In genomic region chr12:2187195-2187963, GRCh38 we compare ENCODE assay signal across 21 cellular contexts.
DNase-seq lines count a peak whose midpoint lies in the region; ATAC-seq and TF ChIP-seq lines count a peak whose summit lies in the region.
"Had no signal": no experiment of that assay in that cellular context is flagged by ENCODE, and none has a peak within 500 bp of the region (broad histone marks: within the 10 kb centered on the region; RNA-seq: fewer than 3 reads in every experiment).

No MANE protein-coding gene starts in this region.

- no peak overlapping the region for H2BK12ac ChIP-seq in neuronal stem cell (ENCODE audit: low read length)

- H4K5ac ChIP-seq in IMR-90 (ENCODE audit: low read depth, low read length), result no peak overlapping the region

- POLR2A ChIA-PET in IMR-90 (lab: Charles Lee; ENCODE audit: unreplicated experiment), result no interaction called here
- POLR2A ChIA-PET in OCI-LY7 (lab: Charles Lee), result interaction anchor here (1.2 to 2.1 kb wide), 3 partner anchors 14 to 96 kb away, joined by 3 to 6 read pairs (median 3); no protein-coding TSS in a partner anchor
- POLR2A ChIA-PET in naive thymus-derived CD4-positive, alpha-beta T cell (lab: Charles Lee), result no interaction called here

- H3K27ac Mint-ChIP-seq in naive thymus-derived CD4-positive, alpha-beta T cell, result no peak overlapping the region
- H3K27ac Mint-ChIP-seq: CD4-positive, alpha-beta T cell had no signal

- H3K4me1 Mint-ChIP-seq in naive thymus-derived CD4-positive, alpha-beta T cell, result peaks cover 2 to 9% (median 7%) of the 10 kb centered on the region in 7 donors

- H3K9me1 ChIP-seq in IMR-90 (ENCODE audit: insufficient read depth, low read length), result peaks cover 12% of the 10 kb centered on the region

- no peak overlapping the region for H2AFZ ChIP-seq in IMR-90 (replicated peaks; ENCODE audit: low read length, poor library complexity)
- H2AFZ ChIP-seq in OCI-LY7 (ENCODE audit: low read length), result peak overlapping the region; percentile 16; the same call in 1 of the 2 replicates
- H2AFZ ChIP-seq in neuronal stem cell (ENCODE audit: low read length), result no peak overlapping the region
- H2AFZ ChIP-seq: PC-9 had no signal

- no peaks in the 10 kb centered on the region for H4K20me1 ChIP-seq in BLaER1 treated with 17β-estradiol and CSF1 and Interleukin-3, amounts not matched to agents 10 nM and 100 nM
- H4K20me1 ChIP-seq in IMR-90 (ENCODE audit: insufficient read depth, low read length) (no peaks in the 10 kb centered on the region), OCI-LY7 (ENCODE audit: insufficient read depth, low read length) (no peaks in the 10 kb centered on the region)

- H3K4me3 ChIP-seq in BLaER1 treated with 17β-estradiol and CSF1 and Interleukin-3, amounts not matched to agents 10 nM and 100 nM, result no peak overlapping the region
- no peak overlapping the region for H3K4me3 ChIP-seq in IMR-90 (ENCODE audit: insufficient read depth, low read depth, low read length)
- peak overlapping the region; percentile 85 for H3K4me3 ChIP-seq in OCI-LY7 (ENCODE audit: low read depth, low read length, poor library complexity, severe bottlenecking)
- H3K4me3 ChIP-seq in neuronal stem cell (ENCODE audit: low read length in 2 of 2), result no peak overlapping the region
- no peak overlapping the region for H3K4me3 ChIP-seq in naive thymus-derived CD4-positive, alpha-beta T cell (ENCODE audit: low read length)
- H3K4me3 ChIP-seq: PC-9 had no signal

- 100% methylated on average over 4 of the region's 15 CpGs; no CpG with 5 or more reads in 1 of the 2 experiments for WGBS in IMR-90 (ENCODE audit: extremely low coverage in 2 of 2, insufficient read length in 1 of 2), 2 experiments
- WGBS in neuronal stem cell (ENCODE audit: extremely low coverage in 2 of 2, insufficient read length in 2 of 2, insufficient replicate concordance in 1 of 2), 2 donors, result no CpG with 5 or more reads among the region's 15 CpGs

- H3K4ac ChIP-seq in IMR-90 (ENCODE audit: low read depth, low read length) (no peak overlapping the region), neuronal stem cell (ENCODE audit: low read length) (no peak overlapping the region)

- no peaks in the 10 kb centered on the region for H3K9me2 ChIP-seq in OCI-LY7 (ENCODE audit: insufficient read depth, low read length)
- H3K9me2 ChIP-seq: SK-N-SH had no signal

- in situ Hi-C loops in IMR-90 (cut with MboI; ENCODE audit: low sequenced_read_pairs), result no loop called here

- H4K8ac ChIP-seq in IMR-90 (ENCODE audit: low read depth in 2 of 2, low read length in 2 of 2) (no peak overlapping the region), neuronal stem cell (ENCODE audit: low read depth, low read length) (no peak overlapping the region)

- BruUV-seq in IMR-90 (replicated peaks; lab: Mats Ljungman, UMichigan) (no TSS peak), OCI-LY7 (replicated peaks; lab: Mats Ljungman, UMichigan) (TSS peak; percentile 52)

- dilution Hi-C loops in IMR-90 (cut with HindIII; ENCODE audit: low sequenced_read_pairs, unreplicated experiment), result no loop called here

- H3K23ac ChIP-seq in IMR-90 (ENCODE audit: low read depth, low read length), result no peak overlapping the region
- no peak overlapping the region for H3K23ac ChIP-seq in neuronal stem cell (ENCODE audit: low read depth, low read length, poor library complexity)

- TF ChIP-seq CTCF in IMR-90 (conservative IDR thresholded peaks at IDR 0.05; ENCODE audit: low read depth, low read length) (no peak), OCI-LY7 (conservative IDR thresholded peaks at IDR 0.05; ENCODE audit: low read length) (no peak)

- no peak overlapping the region for H2BK15ac ChIP-seq in IMR-90 (ENCODE audit: low read depth, low read length)
- no peak overlapping the region for H2BK15ac ChIP-seq in neuronal stem cell (ENCODE audit: low read length)

- H4K91ac ChIP-seq in IMR-90 (ENCODE audit: insufficient read depth, low read depth, low read length), result no peak overlapping the region
- no peak overlapping the region for H4K91ac ChIP-seq in neuronal stem cell (ENCODE audit: low read depth, low read length, poor library complexity)

- peaks cover 9 to 29% (median 17%) of the 10 kb centered on the region in 10 experiments for H3K4me1 ChIP-seq in BLaER1 treated with 17β-estradiol and CSF1 and Interleukin-3, amounts not matched to agents 10 nM and 100 nM
- H3K4me1 ChIP-seq in IMR-90 (ENCODE audit: control insufficient read depth, insufficient read depth, low read length) (peaks cover 9% of the 10 kb centered on the region), OCI-LY7 (ENCODE audit: insufficient read depth, low read length, poor library complexity, severe bottlenecking) (peaks cover 68% of the 10 kb centered on the region), neuronal stem cell (ENCODE audit: control insufficient read depth in 2 of 2, insufficient read depth in 1 of 2, low read depth in 1 of 2, low read length in 2 of 2) (peaks cover 0 to 19% of the 10 kb centered on the region in 2 donors)
- H3K4me1 ChIP-seq in naive thymus-derived CD4-positive, alpha-beta T cell (ENCODE audit: control insufficient read depth in 2 of 2, insufficient read depth in 2 of 2, low read length in 2 of 2), result no peaks in the 10 kb centered on the region

- H3K9me3 ChIP-seq in BLaER1 treated with 17β-estradiol and CSF1 and Interleukin-3, amounts not matched to agents 10 nM and 100 nM (replicated peaks in 1 of 11), result no peaks in the 10 kb centered on the region
- H3K9me3 ChIP-seq in IMR-90 (ENCODE audit: control insufficient read depth, insufficient read depth, low read length), result no peaks in the 10 kb centered on the region
- H3K9me3 ChIP-seq in OCI-LY7 (ENCODE audit: low read length), result no peaks in the 10 kb centered on the region
- H3K9me3 ChIP-seq in neuronal stem cell (replicated peaks in 1 of 2; ENCODE audit: control insufficient read depth in 2 of 2, insufficient read depth in 1 of 2, low read depth in 1 of 2, low read length in 2 of 2), result peaks cover 0 to 5% of the 10 kb centered on the region in 2 donors
- no peaks in the 10 kb centered on the region for H3K9me3 ChIP-seq in naive thymus-derived CD4-positive, alpha-beta T cell (ENCODE audit: control insufficient read depth in 2 of 3, low read length in 3 of 3)
- H3K9me3 ChIP-seq: SK-N-SH had no signal

- H3K4me2 ChIP-seq in BLaER1 treated with 17β-estradiol and CSF1 and Interleukin-3, amounts not matched to agents 10 nM and 100 nM, result peak overlapping the region; percentile 21 to 71 (median 49); a peak in 21 of 22 replicates
- H3K4me2 ChIP-seq in IMR-90 (ENCODE audit: low read depth, low read length) (no peak overlapping the region), OCI-LY7 (ENCODE audit: low read length) (peak overlapping the region; percentile 81), neuronal stem cell (ENCODE audit: insufficient read depth, low read length, poor library complexity, severe bottlenecking) (no peak overlapping the region)
- H3K4me2 ChIP-seq: PC-9, SK-N-SH had no signal

- no peak overlapping the region for H3K56ac ChIP-seq in IMR-90 (ENCODE audit: extremely low read depth, insufficient read depth, low read length)

- no peak for DNase-seq in IMR-90
- DNase-seq in OCI-LY7 (ENCODE audit: low spot score), result peak; percentile 81
- DNase-seq in neuronal stem cell (ENCODE audit: low spot score), result no peak
- DNase-seq in naive thymus-derived CD4-positive, alpha-beta T cell, result no peak
- no peak for DNase-seq in T-helper 2 cell
- DNase-seq: CD4-positive, alpha-beta T cell; COR-L47; DMS79 treated with DMSO at 0.1 percent for 48 hours; HCEC 1CT; MV-4-11; NCI-H1694; NCI-H2081; NCI-H2171; NCI-H345; PC-9; SIG-M5; SK-N-SH had no signal

- H3K27me3 Mint-ChIP-seq in naive thymus-derived CD4-positive, alpha-beta T cell, result peaks cover 0 to 30% (median 6%) of the 10 kb centered on the region in 5 donors

- TF ChIP-seq POLR2A in IMR-90 (IDR thresholded peaks at IDR 0.05; ENCODE audit: low read depth, low read length), result no peak

- H3K18ac ChIP-seq in IMR-90 (ENCODE audit: low read depth, low read length), result no peak overlapping the region
- H3K18ac ChIP-seq in neuronal stem cell (ENCODE audit: low read length), result peak overlapping the region; percentile 88

- H3K79me1 ChIP-seq in IMR-90 (ENCODE audit: low read depth in 1 of 2, low read length in 2 of 2) (peaks cover 0 to 9% of the 10 kb centered on the region in 2 experiments; a peak in 1 of 4 replicates), neuronal stem cell (ENCODE audit: low read depth, low read length) (peaks cover 4% of the 10 kb centered on the region)

- H2BK5ac ChIP-seq in IMR-90 (ENCODE audit: low read depth, low read length, poor library complexity, severe bottlenecking) (no peak overlapping the region), neuronal stem cell (ENCODE audit: low read length) (peak overlapping the region; percentile 30)

- no peaks in the 10 kb centered on the region for H3K36me3 Mint-ChIP-seq in naive thymus-derived CD4-positive, alpha-beta T cell

- H2AK5ac ChIP-seq in IMR-90 (ENCODE audit: low read depth, low read length) (peak overlapping the region; percentile 52; the same call in 1 of the 2 replicates), neuronal stem cell (ENCODE audit: low read depth, low read length) (peak overlapping the region; percentile 60)

- peaks cover 0 to 2% (median 0%) of the 10 kb centered on the region in 11 donors for H3K9me3 Mint-ChIP-seq in naive thymus-derived CD4-positive, alpha-beta T cell
- H3K9me3 Mint-ChIP-seq: CD4-positive, alpha-beta T cell; IgD-negative memory B cell had no signal

- H3K27me3 ChIP-seq in BLaER1 treated with 17β-estradiol and CSF1 and Interleukin-3, amounts not matched to agents 10 nM and 100 nM, result no peaks in the 10 kb centered on the region
- no peaks in the 10 kb centered on the region for H3K27me3 ChIP-seq in IMR-90 (ENCODE audit: control insufficient read depth, insufficient read depth, low read length)
- peaks cover 0 to 4% (median 0%) of the 10 kb centered on the region in 3 experiments for H3K27me3 ChIP-seq in neuronal stem cell (ENCODE audit: control insufficient read depth in 3 of 3, insufficient read depth in 3 of 3, low read depth in 1 of 3, low read length in 3 of 3)
- no peaks in the 10 kb centered on the region for H3K27me3 ChIP-seq in naive thymus-derived CD4-positive, alpha-beta T cell (ENCODE audit: control insufficient read depth in 2 of 2, insufficient read depth in 2 of 2, low read length in 2 of 2)

- no peak overlapping the region for H3K4me3 Mint-ChIP-seq in naive thymus-derived CD4-positive, alpha-beta T cell
- H3K4me3 Mint-ChIP-seq: CD4-positive, alpha-beta T cell had no signal

- TF ChIP-seq RAD21 in IMR-90 (IDR thresholded peaks at IDR 0.05; ENCODE audit: low read length), result no peak

- CTCF ChIA-PET in IMR-90 (lab: Yijun Ruan, JAX) (no interaction called here), OCI-LY7 (lab: Charles Lee; ENCODE audit: unreplicated experiment) (interaction anchor here (0.5 to 1.6 kb wide), 3 partner anchors 30 to 97 kb away, joined by 3 to 6 read pairs (median 3); no protein-coding TSS in a partner anchor)
- CTCF ChIA-PET in naive thymus-derived CD4-positive, alpha-beta T cell (lab: Charles Lee), result no interaction called here

- no peak overlapping the region for H2BK20ac ChIP-seq in IMR-90 (ENCODE audit: low read depth, low read length)

- no peak for ATAC-seq in IMR-90 (ENCODE audit: low read depth)
- ATAC-seq in GM21390 (IDR thresholded peaks at IDR 0.05; ENCODE audit: unreplicated experiment), result no peak
- ATAC-seq in naive thymus-derived CD4-positive, alpha-beta T cell, result no peak

- no peak overlapping the region for H2BK120ac ChIP-seq in IMR-90 (ENCODE audit: low read depth, low read length)
- no peak overlapping the region for H2BK120ac ChIP-seq in neuronal stem cell (ENCODE audit: low read depth, low read length)

- H3K9ac ChIP-seq in BLaER1 treated with 17β-estradiol and CSF1 and Interleukin-3, amounts not matched to agents 10 nM and 100 nM, result peak overlapping the region in 3 of 11 experiments; percentile 12 to 50 (median 28); a peak in 3 of 22 replicates
- H3K9ac ChIP-seq in IMR-90 (ENCODE audit: low read depth, low read length) (no peak overlapping the region), neuronal stem cell (ENCODE audit: low read depth, low read length, poor library complexity) (no peak overlapping the region)
- H3K9ac ChIP-seq: SK-N-SH had no signal

- H2AK9ac ChIP-seq in IMR-90 (replicated peaks; ENCODE audit: low read depth, low read length, poor library complexity), result no peak overlapping the region

- peaks cover 14% of the 10 kb centered on the region; the same call in 1 of the 2 replicates for H3K79me2 ChIP-seq in OCI-LY7 (ENCODE audit: insufficient read depth, low read depth, low read length)

- no peak overlapping the region; a peak in 1 of 22 replicates for H3K27ac ChIP-seq in BLaER1 treated with 17β-estradiol and CSF1 and Interleukin-3, amounts not matched to agents 10 nM and 100 nM
- H3K27ac ChIP-seq in IMR-90 (ENCODE audit: insufficient read depth, low read length) (no peak overlapping the region), OCI-LY7 (ENCODE audit: low read depth, low read length, poor library complexity, severe bottlenecking) (peak overlapping the region; percentile 68), neuronal stem cell (replicated peaks; ENCODE audit: low read length) (no peak overlapping the region)
- H3K27ac ChIP-seq in naive thymus-derived CD4-positive, alpha-beta T cell (ENCODE audit: low read depth, low read length), result no peak overlapping the region
- H3K27ac ChIP-seq: PC-9, RWPE1 had no signal

- intact Hi-C loops in IMR-90 (cut with micrococcal nuclease), result no loop called here
- intact Hi-C loops in OCI-LY7 (cut with micrococcal nuclease; ENCODE audit: unreplicated experiment), result loop anchor here (1.0 to 2.0 kb wide), 2 partner anchors 62 to 97 kb away; no protein-coding TSS in a partner anchor
- intact Hi-C loops in naive thymus-derived CD4-positive, alpha-beta T cell (cut with micrococcal nuclease), result no loop called here

- H3K36me3 ChIP-seq in BLaER1 treated with 17β-estradiol and CSF1 and Interleukin-3, amounts not matched to agents 10 nM and 100 nM, result no peaks in the 10 kb centered on the region
- peaks cover 4% of the 10 kb centered on the region; the same call in 1 of the 2 replicates for H3K36me3 ChIP-seq in IMR-90 (ENCODE audit: control insufficient read depth, insufficient read depth, low read length)
- H3K36me3 ChIP-seq in OCI-LY7 (ENCODE audit: insufficient read depth, low read length), result peaks cover 12% of the 10 kb centered on the region; the same call in 1 of the 2 replicates
- peaks cover 0 to 6% of the 10 kb centered on the region in 2 donors for H3K36me3 ChIP-seq in neuronal stem cell (replicated peaks in 1 of 2; ENCODE audit: control insufficient read depth in 2 of 2, insufficient read depth in 2 of 2, low read length in 2 of 2)
- no peaks in the 10 kb centered on the region for H3K36me3 ChIP-seq in naive thymus-derived CD4-positive, alpha-beta T cell (ENCODE audit: control insufficient read depth in 2 of 3, insufficient read depth in 3 of 3, low read length in 3 of 3)

- H3K14ac ChIP-seq in IMR-90 (replicated peaks; ENCODE audit: low read depth, low read length) (no peak overlapping the region), neuronal stem cell (ENCODE audit: low read length) (no peak overlapping the region)

Comparison
In these comparisons a context has a peak if more than half of its experiments do, and no peak if none do; other contexts are left out.
1. H3K4me2 ChIP-seq: peak in BLaER1 treated with 17β-estradiol and CSF1 and Interleukin-3, amounts not matched to agents 10 nM and 100 nM (11 of 11) and OCI-LY7 (single experiment); none in IMR-90 (single experiment) and neuronal stem cell (single experiment).